10 cellular contexts compared by ENCODE assay signal in the genomic region with DNA sequence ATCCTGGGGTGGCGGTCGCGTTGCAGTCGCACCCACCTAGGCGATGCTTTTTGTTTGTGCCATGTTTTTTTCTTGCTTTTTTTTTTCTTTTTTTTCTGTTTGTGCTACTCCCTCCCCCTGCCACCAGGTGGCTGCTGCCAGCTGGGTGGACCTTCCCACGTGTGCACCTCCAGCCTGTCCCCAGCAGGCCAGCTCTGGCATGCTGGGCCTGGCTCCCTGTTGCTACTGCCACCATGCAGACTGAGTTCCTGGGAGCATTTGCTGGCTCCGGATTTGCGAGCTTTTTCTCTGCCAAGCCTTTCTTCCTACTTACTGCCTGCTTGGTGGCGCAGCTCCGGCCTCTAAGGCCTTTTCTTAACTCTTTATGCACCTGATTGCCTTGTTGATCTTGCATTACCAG.
DNase-seq lines count a peak whose midpoint lies in the region; ATAC-seq, FAIRE-seq and TF ChIP-seq lines count a peak whose summit lies in the region.
"Had no signal": no experiment of that assay in that cellular context is flagged by ENCODE, and none has a peak within 500 bp of the region (broad histone marks: within the 10 kb centered on the region; RNA-seq: fewer than 3 reads in every experiment).

No MANE protein-coding gene starts in this region.

- H4K20me1 ChIP-seq in keratinocyte (ENCODE audit: control insufficient read depth, extremely low read depth, insufficient read depth, low read length), result no peaks in the 10 kb centered on the region

- H3K27me3 ChIP-seq in keratinocyte (ENCODE audit: control insufficient read depth, extremely low read depth, insufficient read depth, low read length) (no peaks in the 10 kb centered on the region), colonic mucosa (no peaks in the 10 kb centered on the region)

- intact Hi-C loops in colonic mucosa (cut with DNase I), result no loop called here

- FAIRE-seq in keratinocyte (lab: Jason Lieb, UNC), result no peak
- FAIRE-seq: colon, G401.6 had no signal

- H3K4me1 ChIP-seq in keratinocyte (ENCODE audit: control insufficient read depth, extremely low read depth, insufficient read depth, low read length), result no peaks in the 10 kb centered on the region
- H3K4me1 ChIP-seq in colonic mucosa, result no peaks in the 10 kb centered on the region

- H3K9me3 ChIP-seq in keratinocyte (ENCODE audit: control insufficient read depth, low read depth, low read length) (no peaks in the 10 kb centered on the region), colonic mucosa (no peaks in the 10 kb centered on the region)

- H2AFZ ChIP-seq in keratinocyte (ENCODE audit: control insufficient read depth, low read length), result no peak overlapping the region

- no peaks in the 10 kb centered on the region for H3K9me1 ChIP-seq in keratinocyte (ENCODE audit: control insufficient read depth, extremely low read depth, insufficient read depth, low read length)

- TF ChIP-seq CTCF in WI38 (IDR thresholded peaks at IDR 0.05; ENCODE audit: low read depth, low read length), result peak; percentile 30; the same call in 1 of the 2 replicates
- TF ChIP-seq CTCF in keratinocyte (optimal IDR thresholded peaks at IDR 0.05 in 1 of 3, IDR thresholded peaks at IDR 0.05 in 1 of 3, conservative IDR thresholded peaks at IDR 0.05 in 1 of 3; ENCODE audit: extremely low read depth in 1 of 3, insufficient read depth in 2 of 3, low read length in 3 of 3), result peak; percentile 62 to 79 (median 63)
- no peak for TF ChIP-seq CTCF in colonic mucosa (IDR thresholded peaks at IDR 0.05)

- DNase-seq in NCI-H748 (lab: John Stamatoyannopoulos, UW; ENCODE audit: unreplicated experiment) (peak; percentile 27), NCI-H748 treated with DMSO at 0.1 percent for 48 hours (lab: John Stamatoyannopoulos, UW) (no peak), keratinocyte (ENCODE audit: low read depth, low spot score) (no peak), colonic mucosa (no peak), AML-193 (lab: John Stamatoyannopoulos, UW) (no peak)

- dilution Hi-C loops in keratinocyte (cut with MboI; ENCODE audit: extremely low pct_ligation_motif_present, low sequenced_read_pairs), result no loop called here

- H3K27ac ChIP-seq in keratinocyte (ENCODE audit: control insufficient read depth, insufficient read depth, low read length) (no peak overlapping the region), colonic mucosa (no peak overlapping the region)

- H3K4me3 ChIP-seq in WI38 (ENCODE audit: low read depth, low read length) (no peak overlapping the region), keratinocyte (ENCODE audit: control insufficient read depth in 2 of 3, extremely low read depth in 1 of 3, insufficient read depth in 2 of 3, low read depth in 1 of 3, low read length in 3 of 3) (no peak overlapping the region), colonic mucosa (no peak overlapping the region)

- H3K9ac ChIP-seq in keratinocyte (ENCODE audit: control insufficient read depth, extremely low read depth, insufficient read depth, low read length), result no peak overlapping the region
- no peak overlapping the region for H3K9ac ChIP-seq in colonic mucosa (ENCODE audit: low read depth in 2 of 2, low read length in 2 of 2)

- no peaks in the 10 kb centered on the region for H3K79me2 ChIP-seq in keratinocyte (ENCODE audit: control insufficient read depth, insufficient read depth, low read length)

- H3K36me3 ChIP-seq in keratinocyte (ENCODE audit: control insufficient read depth in 2 of 2, extremely low read depth in 1 of 2, insufficient read depth in 2 of 2, low read length in 2 of 2) (no peaks in the 10 kb centered on the region), colonic mucosa (no peaks in the 10 kb centered on the region)

- ATAC-seq in GM21526 (IDR thresholded peaks at IDR 0.05; ENCODE audit: low FRiP score, unreplicated experiment) (peak; percentile 97), HG03571 (IDR thresholded peaks at IDR 0.05; ENCODE audit: unreplicated experiment) (peak; percentile 89)

- H3K4me2 ChIP-seq in keratinocyte (ENCODE audit: control insufficient read depth, extremely low read depth, insufficient read depth, low read depth, low read length), result no peak overlapping the region
